In the genomic region with DNA sequence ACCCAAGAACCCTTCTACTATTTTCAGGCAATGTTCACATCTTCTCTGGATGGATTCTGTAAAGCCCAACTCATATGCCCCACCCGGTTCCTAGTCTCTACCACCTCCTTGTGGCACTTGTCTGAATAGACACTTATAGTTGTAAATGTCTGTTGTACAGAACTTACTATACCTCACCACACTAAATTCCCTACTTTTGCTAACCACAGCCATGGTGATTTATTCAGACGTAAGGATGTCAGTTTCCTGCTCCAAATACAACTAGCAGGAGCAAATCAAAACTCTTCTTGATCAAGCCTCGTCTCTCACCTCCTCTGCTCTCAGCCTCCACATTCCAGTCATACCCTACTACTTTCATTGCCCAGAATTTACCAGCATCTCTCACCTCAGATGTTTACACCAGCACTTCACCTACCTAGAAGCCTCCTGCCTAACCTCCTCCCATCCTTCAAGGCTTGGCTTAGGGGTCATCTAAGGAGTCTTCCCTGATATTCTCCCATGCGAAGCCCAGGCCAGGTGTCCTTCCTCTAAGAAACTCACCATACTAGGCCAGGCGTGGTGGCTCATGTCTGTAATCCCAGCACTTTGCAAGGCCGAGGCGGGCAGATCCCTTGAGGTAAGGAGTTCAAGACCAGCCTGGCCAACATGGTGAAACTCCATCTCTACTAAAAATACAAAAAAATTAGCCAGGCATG, we compare ENCODE assay signal across 1 cellular context.
TF ChIP-seq lines count a peak whose summit lies in the region.

No MANE protein-coding gene starts in this region.

TF ChIP-seq in K562, 482 proteins besides CTCF, POLR2A, EP300 and RAD21 (continued from another document):
- TF ChIP-seq SRSF3 (IDR thresholded peaks at IDR 0.05; ENCODE audit: insufficient read depth, low read length) = no peak
- no peak for TF ChIP-seq SETDB1 (IDR thresholded peaks at IDR 0.05; ENCODE audit: low read length)
- TF ChIP-seq HDAC2 (IDR thresholded peaks at IDR 0.05) = no peak
- TF ChIP-seq TOE1 (IDR thresholded peaks at IDR 0.05; ENCODE audit: borderline replicate concordance) = no peak
- TF ChIP-seq TOE1 (CRISPR knock-in tag; IDR thresholded peaks at IDR 0.05; ENCODE audit: borderline replicate concordance, low read depth) = no peak
- TF ChIP-seq SMC3 (conservative IDR thresholded peaks at IDR 0.05; ENCODE audit: insufficient read depth, low read depth, low read length) = peak; percentile 70
- TF ChIP-seq ATF4 (CRISPR knock-in tag; IDR thresholded peaks at IDR 0.05) = no peak
- TF ChIP-seq FUS (optimal IDR thresholded peaks at IDR 0.05; ENCODE audit: low read depth, low read length) = no peak
- peak; percentile 63 for TF ChIP-seq DEAF1 (CRISPR knock-in tag; IDR thresholded peaks at IDR 0.05)
- TF ChIP-seq ARID2 (IDR thresholded peaks at IDR 0.05) = 0 out of 2 replicates have a peak, but pooled peaks have one; percentile 28
- TF ChIP-seq XRCC3 (IDR thresholded peaks at IDR 0.05) = no peak
- TF ChIP-seq ZZZ3 (IDR thresholded peaks at IDR 0.05) = no peak
- no peak for TF ChIP-seq ELK1 (CRISPR knock-in tag; IDR thresholded peaks at IDR 0.05)
TF ChIP-seq in K562: peak in this region for 3.
